18 cellular contexts compared by ENCODE assay signal in genomic region chr20:51593584-51593983, GRCh38. TPM values are rescaled to one million over a fixed set of nuclear protein-coding genes. Genes with fewer than 3 reads are reported as not detected.
DNase-seq lines count a peak whose midpoint lies in the region; ATAC-seq, FAIRE-seq and TF ChIP-seq lines count a peak whose summit lies in the region.
"Had no signal": no experiment of that assay in that cellular context is flagged by ENCODE, and none has a peak within 500 bp of the region (broad histone marks: within the 10 kb centered on the region; RNA-seq: fewer than 3 reads in every experiment).

No MANE protein-coding gene starts in this region.

- no peak for TF ChIP-seq RAD21 in H1 (IDR thresholded peaks at IDR 0.05 in 1 of 2, conservative IDR thresholded peaks at IDR 0.05 in 1 of 2; ENCODE audit: low read depth in 2 of 2, low read length in 2 of 2)

- H4K91ac ChIP-seq in H1 (replicated peaks; ENCODE audit: insufficient read length, low read length) = no peak overlapping the region

- H3K23me2 ChIP-seq in H1 (ENCODE audit: low read depth, low read length) = no peaks in the 10 kb centered on the region

- H2BK12ac ChIP-seq in H1 (ENCODE audit: low read depth, low read length) = no peak overlapping the region

- no peak for TF ChIP-seq EP300 in H1 (IDR thresholded peaks at IDR 0.05; ENCODE audit: borderline replicate concordance in 1 of 2, low read depth in 2 of 2, low read length in 2 of 2)

- CTCF ChIA-PET in OCI-LY7 (lab: Charles Lee; ENCODE audit: unreplicated experiment) = no interaction called here
- CTCF ChIA-PET in H1 (lab: Charles Lee; ENCODE audit: partially characterized antibody) = no interaction called here

- H3K56ac ChIP-seq in H1 (replicated peaks; ENCODE audit: insufficient read length, low read depth, low read length) = no peak overlapping the region

- H3K36me3 ChIP-seq in CD4-positive, CD25-positive, alpha-beta regulatory T cell (ENCODE audit: control insufficient read depth, insufficient read depth, low read length) = no peaks in the 10 kb centered on the region
- no peaks in the 10 kb centered on the region for H3K36me3 ChIP-seq in OCI-LY7 (ENCODE audit: insufficient read depth, low read length)
- H3K36me3 ChIP-seq in H1 (ENCODE audit: control insufficient read depth in 2 of 4, insufficient read depth in 4 of 4, low read length in 3 of 4) = no peaks in the 10 kb centered on the region
- H3K36me3 ChIP-seq: BLaER1 treated with 17β-estradiol and CSF1 and Interleukin-3, amounts not matched to agents 10 nM and 100 nM had no signal

- H3K27me3 Mint-ChIP-seq in CD4-positive, CD25-positive, alpha-beta regulatory T cell = peaks cover 8% of the 10 kb centered on the region

- H3K9me2 ChIP-seq in OCI-LY7 (ENCODE audit: insufficient read depth, low read length) = no peaks in the 10 kb centered on the region

- peak overlapping the region; percentile 90 for H2BK15ac ChIP-seq in H1 (ENCODE audit: low read length)

- H3K4me1 Mint-ChIP-seq in CD4-positive, CD25-positive, alpha-beta regulatory T cell = peaks cover 7 to 20% (median 14%) of the 10 kb centered on the region in 4 donors

- H3K9me3 ChIP-seq in CD4-positive, CD25-positive, alpha-beta regulatory T cell (ENCODE audit: control insufficient read depth in 2 of 2, low read length in 2 of 2) = no peaks in the 10 kb centered on the region
- H3K9me3 ChIP-seq in OCI-LY7 (ENCODE audit: low read length) = no peaks in the 10 kb centered on the region
- H3K9me3 ChIP-seq in H1 (ENCODE audit: insufficient read depth in 2 of 2, low read depth in 1 of 2, low read length in 1 of 2) = no peaks in the 10 kb centered on the region
- H3K9me3 ChIP-seq: BLaER1 treated with 17β-estradiol and CSF1 and Interleukin-3, amounts not matched to agents 10 nM and 100 nM; HAP-1 had no signal

- H3K4me1 ChIP-seq in CD4-positive, CD25-positive, alpha-beta regulatory T cell (ENCODE audit: control insufficient read depth, insufficient read depth, low read length, poor library complexity, severe bottlenecking) = peaks cover 10% of the 10 kb centered on the region
- H3K4me1 ChIP-seq in OCI-LY7 (ENCODE audit: insufficient read depth, low read length, poor library complexity, severe bottlenecking) = peaks cover 46% of the 10 kb centered on the region
- peaks cover 0 to 8% (median 2%) of the 10 kb centered on the region in 4 experiments; a peak in 5 of 7 replicates for H3K4me1 ChIP-seq in H1 (replicated peaks in 1 of 4; ENCODE audit: control insufficient read depth in 3 of 4, insufficient read depth in 4 of 4, low read length in 3 of 4)

- ATAC-seq in CD4-positive, CD25-positive, alpha-beta regulatory T cell (ENCODE audit: low read depth in 2 of 2) = no peak
- ATAC-seq: GM12878 had no signal

- no peak overlapping the region for H3K4ac ChIP-seq in H1 (replicated peaks; ENCODE audit: insufficient read length, low read depth, low read length)

- H3K79me1 ChIP-seq in H1 (ENCODE audit: low read depth, low read length) = no peaks in the 10 kb centered on the region

- no peak for TF ChIP-seq POLR2A in H1 (IDR thresholded peaks at IDR 0.05; ENCODE audit: control extremely low read depth in 1 of 2, low read depth in 2 of 2, low read length in 2 of 2)

- no TSS peak for BruUV-seq in OCI-LY7 (replicated peaks; lab: Mats Ljungman, UMichigan)

- intact Hi-C loops in OCI-LY7 (cut with micrococcal nuclease; ENCODE audit: unreplicated experiment) = no loop called here

- H2BK120ac ChIP-seq in H1 (replicated peaks; ENCODE audit: low read depth, low read length) = no peak overlapping the region

- no peaks in the 10 kb centered on the region for H3K36me3 Mint-ChIP-seq in CD4-positive, CD25-positive, alpha-beta regulatory T cell
- H3K36me3 Mint-ChIP-seq: CD8-positive, alpha-beta memory T cell had no signal

- no peaks in the 10 kb centered on the region for H3K9me3 Mint-ChIP-seq in CD4-positive, CD25-positive, alpha-beta regulatory T cell
- H3K9me3 Mint-ChIP-seq: CD8-positive, alpha-beta memory T cell had no signal

- H3K4me3 ChIP-seq in CD4-positive, CD25-positive, alpha-beta regulatory T cell (ENCODE audit: low read depth, low read length) = no peak overlapping the region
- no peak overlapping the region for H3K4me3 ChIP-seq in OCI-LY7 (ENCODE audit: low read depth, low read length, poor library complexity, severe bottlenecking)
- no peak overlapping the region for H3K4me3 ChIP-seq in H1 (ENCODE audit: extremely low read depth in 1 of 4, insufficient read depth in 2 of 4, low read depth in 3 of 4, low read length in 4 of 4)
- H3K4me3 ChIP-seq: BLaER1 treated with 17β-estradiol and CSF1 and Interleukin-3, amounts not matched to agents 10 nM and 100 nM; GM12878; HAP-1 had no signal

- no peak overlapping the region for H3K4me2 ChIP-seq in OCI-LY7 (ENCODE audit: low read length)
- H3K4me2 ChIP-seq in H1 (ENCODE audit: insufficient read depth in 1 of 2, low read depth in 2 of 2, low read length in 2 of 2) = no peak overlapping the region

- H3K27ac Mint-ChIP-seq in CD4-positive, CD25-positive, alpha-beta regulatory T cell = peak overlapping the region in 2 of 3 donors; percentile 37 to 40
- H3K27ac Mint-ChIP-seq: B cell had no signal

- FAIRE-seq in H1 (lab: Jason Lieb, UNC) = no peak
- peak; percentile 81 for FAIRE-seq in urothelium cell line (lab: Jason Lieb, UNC)
- FAIRE-seq: GM12878 had no signal

- no peaks in the 10 kb centered on the region for H3K79me2 ChIP-seq in OCI-LY7 (ENCODE audit: insufficient read depth, low read depth, low read length)
- H3K79me2 ChIP-seq in H1 (ENCODE audit: control insufficient read depth in 1 of 2, insufficient read depth in 2 of 2, low read length in 2 of 2) = no peaks in the 10 kb centered on the region

- no peaks in the 10 kb centered on the region for H3K27me3 ChIP-seq in CD4-positive, CD25-positive, alpha-beta regulatory T cell (ENCODE audit: control insufficient read depth, insufficient read depth, low read length)
- no peaks in the 10 kb centered on the region for H3K27me3 ChIP-seq in H1 (replicated peaks in 1 of 4; ENCODE audit: control insufficient read depth in 3 of 4, extremely low read depth in 1 of 4, insufficient read depth in 3 of 4, low read length in 3 of 4)

- no peak overlapping the region for H2BK20ac ChIP-seq in H1 (ENCODE audit: low read length)

- H4K20me1 ChIP-seq in OCI-LY7 (ENCODE audit: insufficient read depth, low read length) (no peaks in the 10 kb centered on the region), H1 (replicated peaks in 1 of 2; ENCODE audit: control insufficient read depth in 1 of 2, insufficient read depth in 2 of 2, low read length in 2 of 2) (no peaks in the 10 kb centered on the region)
- H4K20me1 ChIP-seq: BLaER1 treated with 17β-estradiol and CSF1 and Interleukin-3, amounts not matched to agents 10 nM and 100 nM had no signal

- H2AFZ ChIP-seq in OCI-LY7 (ENCODE audit: low read length) (peak overlapping the region; percentile 10; the same call in 1 of the 2 replicates), H1 (ENCODE audit: low read length) (no peak overlapping the region)

- H3K18ac ChIP-seq in H1 (ENCODE audit: extremely low read depth, low read length) = no peak overlapping the region

- DNase-seq in CD4-positive, CD25-positive, alpha-beta regulatory T cell = no peak
- DNase-seq in OCI-LY7 (ENCODE audit: low spot score) (no peak), H1 (ENCODE audit: low read depth in 1 of 2, low spot score in 2 of 2) (no peak), urothelium cell line (ENCODE audit: low spot score) (no peak), NCI-H187 treated with DMSO at 0.1 percent for 48 hours (lab: John Stamatoyannopoulos, UW) (no peak)
- DNase-seq in activated naive CD4-positive, alpha-beta T cell treated with Interleukin-2 at 50 U/mL for 16 hours = no peak
- DNase-seq in activated CD4-positive, alpha-beta T cell treated with anti-CD3 and anti-CD28 coated beads for 4 hours = no peak
- DNase-seq: CD8-positive, alpha-beta memory T cell; COR-L47; DMS 273 treated with DMSO at 0.1 percent for 48 hours; DMS53; DND-41; EL; IMR-90 had no signal

- no peak overlapping the region for H3K27ac ChIP-seq in CD4-positive, CD25-positive, alpha-beta regulatory T cell (ENCODE audit: insufficient read depth, low read length, poor library complexity, severe bottlenecking)
- no peak overlapping the region for H3K27ac ChIP-seq in OCI-LY7 (ENCODE audit: low read depth, low read length, poor library complexity, severe bottlenecking)
- no peak overlapping the region for H3K27ac ChIP-seq in H1 (ENCODE audit: low read depth, low read length)

- 88% methylated on average over 2 of the region's 2 CpGs; no CpG with 5 or more reads in 1 of the 2 experiments for WGBS in H1 (ENCODE audit: extremely low coverage in 1 of 2, insufficient coverage in 1 of 2, insufficient read length in 1 of 2, insufficient replicate concordance in 2 of 2, low coverage in 1 of 2, low lambda C conversion rate in 2 of 2, missing lambda C conversion rate in 1 of 2), 2 experiments

- no peak overlapping the region for H3K4me3 Mint-ChIP-seq in CD4-positive, CD25-positive, alpha-beta regulatory T cell
- H3K4me3 Mint-ChIP-seq: B cell; CD8-positive, alpha-beta memory T cell had no signal

- no peak overlapping the region for H3K14ac ChIP-seq in H1 (ENCODE audit: insufficient read length)

- H2AK5ac ChIP-seq in H1 (ENCODE audit: low read depth, low read length) = no peak overlapping the region

- no peak overlapping the region for H4K5ac ChIP-seq in H1 (ENCODE audit: insufficient read length, low read depth, low read length)

- POLR2A ChIA-PET in OCI-LY7 (lab: Charles Lee) (no interaction called here), H1 (lab: Charles Lee; ENCODE audit: partially characterized antibody) (no interaction called here)

- H4K8ac ChIP-seq in H1 (ENCODE audit: extremely low read depth, insufficient read depth, low read length) = no peak overlapping the region

- H3K23ac ChIP-seq in H1 (ENCODE audit: insufficient read length) = no peak overlapping the region

- no peak overlapping the region for H3K9ac ChIP-seq in H1 (replicated peaks in 1 of 4; ENCODE audit: extremely low read depth in 1 of 4, low read depth in 3 of 4, low read length in 3 of 4)

- H2BK5ac ChIP-seq in H1 (ENCODE audit: low read depth, low read length) = no peak overlapping the region

- TF ChIP-seq CTCF in OCI-LY7 (conservative IDR thresholded peaks at IDR 0.05; ENCODE audit: low read length) (no peak), H1 (IDR thresholded peaks at IDR 0.05; ENCODE audit: control extremely low read depth in 1 of 3, insufficient read depth in 1 of 3, low read depth in 1 of 3, low read length in 3 of 3) (no peak)

RNA-seq across cellular contexts. Expression of gene NFATC2, which starts 51.1 kb away (rescaled TPM):
- total RNA-seq in CD4-positive, CD25-positive, alpha-beta regulatory T cell = 56.8 TPM
- polyA plus RNA-seq in CD4-positive, CD25-positive, alpha-beta regulatory T cell = 10 to 100 TPM; 11.0 to 17.6 (median 13.5) TPM
- total RNA-seq in OCI-LY7 (2014; rRNA removed; shearing (Covaris generic)) = 12.5 TPM in 2 replicates
- total RNA-seq in OCI-LY7 (2022) = 43.7 and 43.8 TPM in 2 replicates
- 0.84 and 0.91 TPM in 2 replicates for total RNA-seq in H1 (2021; fragmentation: NEBNext Ultra II Directional; extraction: Animal tissue kit (Norgen Biotek cat#: 25700))
- polyA plus RNA-seq in H1 (2011; rRNA removed) = 0.25 and 0.27 TPM in 2 replicates
- polyA plus RNA-seq in H1 (2011; cell fraction: cytosol; rRNA removed) = 0.25 TPM
- polyA plus RNA-seq in H1 (2011; cell fraction: nucleus; rRNA removed) = 0.48 TPM
- 0.51 to 0.70 TPM (median 0.57 TPM) in 4 replicates for polyA plus RNA-seq in H1 (2012, experiment 1 of 2)
- 0.10 TPM for polyA plus RNA-seq in H1 (2012, experiment 2 of 2)
- polyA plus RNA-seq in H1 (2013, experiment 1 of 2) = 0.20 TPM
- polyA plus RNA-seq in H1 (2013, experiment 2 of 2) = 0.20 TPM
- 0.47 and 0.71 TPM in 2 replicates for polyA minus RNA-seq in H1 (2011; rRNA and poly(A)+ RNA removed)
- 0.66 TPM for polyA minus RNA-seq in H1 (2011; cell fraction: cytosol; rRNA and poly(A)+ RNA removed)
- polyA minus RNA-seq in H1 (2011; cell fraction: nucleus; rRNA and poly(A)+ RNA removed) = 1.8 TPM
